Comparison of ENCODE assay signal across 8 cellular contexts in the genomic region with DNA sequence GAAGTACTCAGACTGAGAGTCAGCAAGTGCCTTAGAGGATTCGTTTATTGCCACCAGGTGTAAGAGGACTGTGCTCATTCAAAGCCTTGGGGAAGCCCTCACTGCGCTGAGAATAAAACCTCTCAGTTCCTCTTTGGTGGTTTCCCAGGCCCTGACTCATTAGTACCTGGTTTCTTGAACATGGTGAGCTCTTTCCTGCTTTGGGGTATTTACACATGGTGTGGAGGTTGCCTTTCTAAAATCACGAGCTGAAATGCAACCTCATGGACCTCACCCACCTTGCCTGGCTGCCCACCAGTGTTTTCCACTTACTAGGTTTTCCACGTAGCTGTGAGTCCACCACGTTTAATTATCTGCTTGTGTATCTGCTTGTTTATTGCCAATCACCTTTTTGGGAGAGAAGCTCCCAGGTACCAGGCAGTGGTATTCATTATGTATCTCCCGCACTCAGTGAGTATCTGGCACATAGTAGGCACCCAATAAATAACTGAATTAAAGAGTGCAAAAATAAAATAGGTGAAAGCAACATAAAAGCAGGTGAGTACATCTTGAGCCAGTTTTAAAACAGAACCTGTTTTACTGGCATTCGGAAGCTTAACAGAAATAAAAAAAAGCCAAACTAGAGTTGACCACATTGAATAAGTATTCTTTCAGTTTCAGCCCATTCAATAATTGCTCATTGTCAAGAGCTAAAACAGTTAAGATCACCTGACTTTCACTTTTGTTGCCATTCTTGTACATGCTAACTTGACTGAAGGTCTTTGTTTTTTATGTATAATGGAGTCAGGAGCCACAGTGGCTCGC.
DNase-seq lines count a peak whose midpoint lies in the region; ATAC-seq and TF ChIP-seq lines count a peak whose summit lies in the region.

No MANE protein-coding gene starts in this region.

- no peak overlapping the region for H3K27ac Mint-ChIP-seq in activated naive CD8-positive, alpha-beta T cell treated with anti-CD3 and anti-CD28 coated beads, Interleukin-2, amount 10 ng/mL, durations not matched to agents 7 days and 5 days
- H3K27ac Mint-ChIP-seq in progenitor cell of endocrine pancreas = no peak overlapping the region

- H3K4me2 ChIP-seq in mesenchymal stem cell (ENCODE audit: low read length, poor library complexity, severe bottlenecking) = no peak overlapping the region

- H3K4me1 Mint-ChIP-seq in activated naive CD8-positive, alpha-beta T cell treated with anti-CD3 and anti-CD28 coated beads, Interleukin-2, amount 10 ng/mL, durations not matched to agents 7 days and 5 days = peaks cover 6% of the 10 kb centered on the region
- H3K4me1 Mint-ChIP-seq in progenitor cell of endocrine pancreas (ENCODE audit: low read depth) = peaks cover 3% of the 10 kb centered on the region

- H3K4ac ChIP-seq in mesenchymal stem cell (ENCODE audit: low read depth in 1 of 2, low read length in 2 of 2) = no peak overlapping the region

- no peak overlapping the region for H2BK12ac ChIP-seq in mesenchymal stem cell (ENCODE audit: low read length in 2 of 2)

- H3K79me1 ChIP-seq in mesenchymal stem cell (replicated peaks; ENCODE audit: low read length, poor library complexity, severe bottlenecking) = no peaks in the 10 kb centered on the region

- H3K4me1 ChIP-seq in mesenchymal stem cell (ENCODE audit: control insufficient read depth, insufficient read depth, low read depth, low read length) = peaks cover 5% of the 10 kb centered on the region

- H3K27me3 ChIP-seq in mesenchymal stem cell (ENCODE audit: control insufficient read depth in 1 of 2, insufficient read depth in 1 of 2, low read length in 2 of 2) = no peaks in the 10 kb centered on the region

- no peak overlapping the region for H2AFZ ChIP-seq in mesenchymal stem cell (ENCODE audit: low read depth, low read length)

- no peak overlapping the region for H2BK120ac ChIP-seq in mesenchymal stem cell (ENCODE audit: low read depth, low read length)

- no peak overlapping the region for H3K4me3 Mint-ChIP-seq in activated naive CD8-positive, alpha-beta T cell treated with anti-CD3 and anti-CD28 coated beads, Interleukin-2, amount 10 ng/mL, durations not matched to agents 7 days and 5 days
- H3K4me3 Mint-ChIP-seq in progenitor cell of endocrine pancreas (ENCODE audit: low read depth) = no peak overlapping the region

- H3K9me3 Mint-ChIP-seq in activated naive CD8-positive, alpha-beta T cell treated with anti-CD3 and anti-CD28 coated beads, Interleukin-2, amount 10 ng/mL, durations not matched to agents 7 days and 5 days = peaks cover 1% of the 10 kb centered on the region
- H3K9me3 Mint-ChIP-seq in progenitor cell of endocrine pancreas (ENCODE audit: low read depth) = no peaks in the 10 kb centered on the region

- H3K27ac ChIP-seq in mesenchymal stem cell (ENCODE audit: low read length, poor library complexity, severe bottlenecking) (no peak overlapping the region), RWPE1 (no peak overlapping the region)

- TF ChIP-seq CTCF in RWPE1 (conservative IDR thresholded peaks at IDR 0.05; ENCODE audit: low read depth) (no peak), progenitor cell of endocrine pancreas (IDR thresholded peaks at IDR 0.05; ENCODE audit: unreplicated experiment) (no peak)

- POLR2A ChIA-PET in activated naive CD8-positive, alpha-beta T cell treated with anti-CD3 and anti-CD28 coated beads, Interleukin-2, amount 10 ng/mL, durations not matched to agents 7 days and 5 days (lab: Charles Lee) = no interaction called here
- POLR2A ChIA-PET in RWPE1 (lab: Yijun Ruan, JAX; ENCODE audit: low non-redundant PET) = no interaction called here

- no peak overlapping the region for H3K9ac ChIP-seq in mesenchymal stem cell (ENCODE audit: low read length)

- H2BK5ac ChIP-seq in mesenchymal stem cell (ENCODE audit: low read depth, low read length, poor library complexity, severe bottlenecking) = no peak overlapping the region

- CTCF ChIA-PET in RWPE1 (lab: Yijun Ruan, JAX) = interaction anchor here (0.6 kb wide), 1 partner anchor 73 kb away, joined by 4 read pairs; no protein-coding TSS in a partner anchor

- H3K18ac ChIP-seq in mesenchymal stem cell (ENCODE audit: low read depth in 1 of 2, low read length in 2 of 2) = no peak overlapping the region

- peaks cover 14% of the 10 kb centered on the region for H3K27me3 Mint-ChIP-seq in activated naive CD8-positive, alpha-beta T cell treated with anti-CD3 and anti-CD28 coated beads, Interleukin-2, amount 10 ng/mL, durations not matched to agents 7 days and 5 days
- H3K27me3 Mint-ChIP-seq in progenitor cell of endocrine pancreas = peaks cover 14% of the 10 kb centered on the region

- no peak overlapping the region for H2AK5ac ChIP-seq in mesenchymal stem cell (ENCODE audit: low read length, severe bottlenecking)

- peak; percentile 66 for ATAC-seq in GM18508 (IDR thresholded peaks at IDR 0.05; ENCODE audit: insufficient read depth, unreplicated experiment)
- ATAC-seq in GM21576 (IDR thresholded peaks at IDR 0.05; ENCODE audit: unreplicated experiment) = peak; percentile 87
- ATAC-seq in activated naive CD8-positive, alpha-beta T cell treated with anti-CD3 and anti-CD28 coated beads, Interleukin-2, amount 10 ng/mL, durations not matched to agents 7 days and 5 days (ENCODE audit: low read depth) = peak; percentile 78

- peak; percentile 75 for DNase-seq in KBM-7
- DNase-seq in activated naive CD8-positive, alpha-beta T cell treated with anti-CD3 and anti-CD28 coated beads, Interleukin-2, amount 10 ng/mL, durations not matched to agents 7 days and 5 days = no peak
- DNase-seq in mesenchymal stem cell = no peak
- DNase-seq in RWPE1 (ENCODE audit: low spot score) = no peak
- no peak for DNase-seq in progenitor cell of endocrine pancreas (ENCODE audit: low spot score, unreplicated experiment)
- DNase-seq in iPS-NIHi11 (ENCODE audit: low spot score) = no peak

- no peaks in the 10 kb centered on the region for H3K36me3 Mint-ChIP-seq in activated naive CD8-positive, alpha-beta T cell treated with anti-CD3 and anti-CD28 coated beads, Interleukin-2, amount 10 ng/mL, durations not matched to agents 7 days and 5 days
- no peaks in the 10 kb centered on the region for H3K36me3 Mint-ChIP-seq in progenitor cell of endocrine pancreas (ENCODE audit: insufficient read depth)

- H3K36me3 ChIP-seq in mesenchymal stem cell (ENCODE audit: control insufficient read depth in 1 of 2, insufficient read depth in 2 of 2, low read depth in 1 of 2, low read length in 2 of 2) = no peaks in the 10 kb centered on the region

- H3K14ac ChIP-seq in mesenchymal stem cell (ENCODE audit: low read length in 2 of 2) = no peak overlapping the region

- WGBS in mesenchymal stem cell = 92% methylated on average over 7 of the region's 8 CpGs

- H3K23ac ChIP-seq in mesenchymal stem cell (ENCODE audit: low read length in 2 of 2) = no peak overlapping the region

- H4K8ac ChIP-seq in mesenchymal stem cell (ENCODE audit: low read length) = no peak overlapping the region

- no peak overlapping the region for H3K4me3 ChIP-seq in mesenchymal stem cell (ENCODE audit: insufficient read depth in 1 of 2, low read depth in 1 of 2, low read length in 2 of 2)

- in situ Hi-C loops in KBM-7 (cut with MboI; ENCODE audit: low pct_unique_long_range_greater_than_20kb, low sequenced_read_pairs) = loop anchor here (25.0 kb wide), 1 partner anchor 950 kb away; no protein-coding TSS in a partner anchor

- H3K9me3 ChIP-seq in mesenchymal stem cell (ENCODE audit: control insufficient read depth, low read length) = no peaks in the 10 kb centered on the region

- no peak overlapping the region for H2BK15ac ChIP-seq in mesenchymal stem cell (ENCODE audit: low read depth, poor library complexity, severe bottlenecking)

- H4K91ac ChIP-seq in mesenchymal stem cell (ENCODE audit: low read length) = no peak overlapping the region
